ENCODE assay signal across 20 cellular contexts in genomic region chr3:12601072-12601471, GRCh38. TPM values are rescaled to one million over a fixed set of nuclear protein-coding genes. Genes with fewer than 3 reads are reported as not detected.
DNase-seq lines count a peak whose midpoint lies in the region; ATAC-seq and TF ChIP-seq lines count a peak whose summit lies in the region.
"Had no signal": no experiment of that assay in that cellular context is flagged by ENCODE, and none has a peak within 500 bp of the region (broad histone marks: within the 10 kb centered on the region; RNA-seq: fewer than 3 reads in every experiment).

No MANE protein-coding gene starts in this region.

- ATAC-seq in IMR-90 (ENCODE audit: low read depth), result no peak
- no peak for ATAC-seq in activated naive CD4-positive, alpha-beta T cell treated with anti-CD3 and anti-CD28 coated beads, Interleukin-2, amount 50 U/mL, for 72 hours
- ATAC-seq: gastroesophageal sphincter had no signal

- POLR2A ChIA-PET in IMR-90 (lab: Charles Lee; ENCODE audit: unreplicated experiment), result no interaction called here

- H4K20me1 ChIP-seq in IMR-90 (ENCODE audit: insufficient read depth, low read length) (peaks cover 10% of the 10 kb centered on the region; the same call in 1 of the 2 replicates), osteoblast (ENCODE audit: insufficient read depth, low read length) (peaks cover 3% of the 10 kb centered on the region)

- 0 out of 2 replicates have a peak, but pooled peaks have one; percentile 4 for TF ChIP-seq CTCF in IMR-90 (conservative IDR thresholded peaks at IDR 0.05; ENCODE audit: low read depth, low read length)
- TF ChIP-seq CTCF in choroid plexus epithelial cell (conservative IDR thresholded peaks at IDR 0.05; ENCODE audit: low read depth, low read length), result peak; percentile 38
- peak; percentile 33 for TF ChIP-seq CTCF in osteoblast (IDR thresholded peaks at IDR 0.05; ENCODE audit: extremely low read depth, low read depth, low read length)

- peaks cover 19 to 52% of the 10 kb centered on the region in 2 experiments; a peak in 3 of 4 replicates for H3K79me1 ChIP-seq in IMR-90 (ENCODE audit: low read depth in 1 of 2, low read length in 2 of 2)

- peak; percentile 16 for DNase-seq in ELR (ENCODE audit: low read depth)
- DNase-seq in IMR-90, result no peak
- DNase-seq in choroid plexus epithelial cell (ENCODE audit: low read depth), result peak; percentile 39
- DNase-seq in osteoblast (ENCODE audit: insufficient read length, low spot score, missing footprints), result no peak
- no peak for DNase-seq in NCI-H524 treated with DMSO at 0.1 percent for 48 hours (lab: John Stamatoyannopoulos, UW)
- DNase-seq in activated CD4-positive, alpha-beta T cell treated with anti-CD3 and anti-CD28 coated beads, Interleukin-2, amount 50 U/mL, for 4 hours, result no peak
- DNase-seq in activated naive CD4-positive, alpha-beta T cell treated with anti-CD3 and anti-CD28 coated beads, Interleukin-2, amount 50 U/mL, for 72 hours (ENCODE audit: low spot score in 2 of 2), result no peak
- no peak for DNase-seq in erythroblast (lab: John Stamatoyannopoulos, UW)
- DNase-seq: activated CD4-positive, alpha-beta T cell treated with anti-CD3 and anti-CD28 coated beads, Interleukin-2, amount 10 ng/mL, durations not matched to agents 7 days and 5 days; activated T-cell treated with anti-CD3 and anti-CD28 coated beads, Interleukin-2, amount 50 U/mL, for 48 hours; amniotic stem cell; dermis blood vessel endothelial cell; DMS53; NCI-H1417 treated with DMSO at 0.1 percent for 48 hours; stimulated activated CD4-positive, alpha-beta T cell treated with anti-CD3 and anti-CD28 coated beads, Interleukin-2, amount 100 ng/mL, for 24 hours; transverse colon had no signal

- peaks cover 0 to 7% of the 10 kb centered on the region in 2 donors for H3K36me3 Mint-ChIP-seq in activated naive CD4-positive, alpha-beta T cell treated with anti-CD3 and anti-CD28 coated beads, Interleukin-2, amount 50 U/mL, for 72 hours

- CTCF ChIA-PET in IMR-90 (lab: Yijun Ruan, JAX), result no interaction called here

- H2AFZ ChIP-seq in IMR-90 (replicated peaks; ENCODE audit: low read length, poor library complexity), result no peak overlapping the region
- no peak overlapping the region for H2AFZ ChIP-seq in osteoblast (ENCODE audit: low read length)

- H4K91ac ChIP-seq in IMR-90 (ENCODE audit: insufficient read depth, low read depth, low read length), result no peak overlapping the region

- no peak overlapping the region for H3K4ac ChIP-seq in IMR-90 (ENCODE audit: low read depth, low read length)

- H3K4me3 ChIP-seq in IMR-90 (ENCODE audit: insufficient read depth, low read depth, low read length) (no peak overlapping the region), choroid plexus epithelial cell (ENCODE audit: low read depth, low read length) (no peak overlapping the region), osteoblast (ENCODE audit: insufficient read depth, low read length) (no peak overlapping the region)
- H3K4me3 ChIP-seq: BLaER1, gastroesophageal sphincter, transverse colon had no signal

- no peaks in the 10 kb centered on the region for H3K4me1 ChIP-seq in IMR-90 (ENCODE audit: control insufficient read depth, insufficient read depth, low read length)
- H3K4me1 ChIP-seq in osteoblast (ENCODE audit: insufficient read depth, low read length), result peaks cover 3% of the 10 kb centered on the region
- H3K4me1 ChIP-seq: BLaER1, transverse colon had no signal

- intact Hi-C loops in IMR-90 (cut with micrococcal nuclease), result loop anchor here (5.0 kb wide), 1 partner anchor 61 kb away; the partner anchor contains the start of gene RAF1

- no peaks in the 10 kb centered on the region for H3K27me3 ChIP-seq in IMR-90 (ENCODE audit: control insufficient read depth, insufficient read depth, low read length)
- H3K27me3 ChIP-seq in osteoblast (ENCODE audit: insufficient read depth, low read length), result no peaks in the 10 kb centered on the region
- H3K27me3 ChIP-seq: BLaER1, gastroesophageal sphincter, transverse colon had no signal

- TF ChIP-seq RAD21 in IMR-90 (IDR thresholded peaks at IDR 0.05; ENCODE audit: low read length), result peak; percentile 6; the same call in 1 of the 2 replicates

- H2BK15ac ChIP-seq in IMR-90 (ENCODE audit: low read depth, low read length), result no peak overlapping the region

- no peak overlapping the region for H4K5ac ChIP-seq in IMR-90 (ENCODE audit: low read depth, low read length)

- TF ChIP-seq POLR2A in IMR-90 (IDR thresholded peaks at IDR 0.05; ENCODE audit: low read depth, low read length) (no peak), erythroblast (IDR thresholded peaks at IDR 0.05; ENCODE audit: low read length) (no peak)

- H3K23ac ChIP-seq in IMR-90 (ENCODE audit: low read depth, low read length), result no peak overlapping the region

- dilution Hi-C loops in IMR-90 (cut with HindIII; ENCODE audit: low sequenced_read_pairs, unreplicated experiment), result no loop called here

- in situ Hi-C loops in IMR-90 (cut with MboI; ENCODE audit: low sequenced_read_pairs), result no loop called here

- no peak overlapping the region for H2BK20ac ChIP-seq in IMR-90 (ENCODE audit: low read depth, low read length)

- H3K4me2 ChIP-seq in IMR-90 (ENCODE audit: low read depth, low read length), result no peak overlapping the region
- no peak overlapping the region for H3K4me2 ChIP-seq in osteoblast (ENCODE audit: insufficient read depth, low read length)
- H3K4me2 ChIP-seq: BLaER1 had no signal

- no TSS peak for BruUV-seq in IMR-90 (replicated peaks; lab: Mats Ljungman, UMichigan)

- no peak overlapping the region for H2AK5ac ChIP-seq in IMR-90 (ENCODE audit: low read depth, low read length)

- H3K27ac ChIP-seq in IMR-90 (ENCODE audit: insufficient read depth, low read length) (no peak overlapping the region), osteoblast (ENCODE audit: low read depth, low read length) (no peak overlapping the region)
- H3K27ac ChIP-seq: BLaER1, transverse colon had no signal

- H3K36me3 ChIP-seq in IMR-90 (ENCODE audit: control insufficient read depth, insufficient read depth, low read length) (peaks cover 26% of the 10 kb centered on the region), osteoblast (ENCODE audit: insufficient read depth, low read length) (peaks cover 69% of the 10 kb centered on the region)

- no peak overlapping the region for H2BK120ac ChIP-seq in IMR-90 (ENCODE audit: low read depth, low read length)

- H3K27ac Mint-ChIP-seq in activated naive CD4-positive, alpha-beta T cell treated with anti-CD3 and anti-CD28 coated beads, Interleukin-2, amount 50 U/mL, for 72 hours, result no peak overlapping the region
- H3K27ac Mint-ChIP-seq: activated CD4-positive, alpha-beta T cell treated with anti-CD3 and anti-CD28 coated beads, Interleukin-2, amount 10 ng/mL, durations not matched to agents 7 days and 5 days; IgD-negative memory B cell had no signal

- no peak overlapping the region for H2BK5ac ChIP-seq in IMR-90 (ENCODE audit: low read depth, low read length, poor library complexity, severe bottlenecking)

- H3K14ac ChIP-seq in IMR-90 (replicated peaks; ENCODE audit: low read depth, low read length), result no peak overlapping the region

- H3K9me3 ChIP-seq in IMR-90 (ENCODE audit: control insufficient read depth, insufficient read depth, low read length) (no peaks in the 10 kb centered on the region), osteoblast (ENCODE audit: low read depth, low read length) (no peaks in the 10 kb centered on the region)
- H3K9me3 ChIP-seq: BLaER1, gastroesophageal sphincter, transverse colon had no signal

- no CpG with 5 or more reads among the region's 1 CpG for WGBS in IMR-90 (ENCODE audit: extremely low coverage in 2 of 2, insufficient read length in 1 of 2), 2 experiments

- H3K9ac ChIP-seq in IMR-90 (ENCODE audit: low read depth, low read length), result no peak overlapping the region
- H3K9ac ChIP-seq: BLaER1 had no signal

- H3K9me3 Mint-ChIP-seq in activated naive CD4-positive, alpha-beta T cell treated with anti-CD3 and anti-CD28 coated beads, Interleukin-2, amount 50 U/mL, for 72 hours, result no peaks in the 10 kb centered on the region
- H3K9me3 Mint-ChIP-seq: activated CD4-positive, alpha-beta T cell treated with anti-CD3 and anti-CD28 coated beads, Interleukin-2, amount 10 ng/mL, durations not matched to agents 7 days and 5 days; IgD-negative memory B cell had no signal

- no peak overlapping the region for H3K56ac ChIP-seq in IMR-90 (ENCODE audit: extremely low read depth, insufficient read depth, low read length)

- no peak overlapping the region for H3K18ac ChIP-seq in IMR-90 (ENCODE audit: low read depth, low read length)

- peaks cover 11% of the 10 kb centered on the region for H3K79me2 ChIP-seq in osteoblast (ENCODE audit: insufficient read depth, low read length)

- peaks cover 5% of the 10 kb centered on the region for H3K9me1 ChIP-seq in IMR-90 (ENCODE audit: insufficient read depth, low read length)

- H4K8ac ChIP-seq in IMR-90 (ENCODE audit: low read depth in 2 of 2, low read length in 2 of 2), result no peak overlapping the region

- no peak overlapping the region for H2AK9ac ChIP-seq in IMR-90 (replicated peaks; ENCODE audit: low read depth, low read length, poor library complexity)

TF ChIP-seq in IMR-90, 13 proteins besides CTCF, POLR2A, EP300 and RAD21:
- TF ChIP-seq FOS (IDR thresholded peaks at IDR 0.05; ENCODE audit: low read depth, low read length), result no peak
TF ChIP-seq in IMR-90: peak in this region for 0.

RNA-seq across cellular contexts. Expression of gene MKRN2, which starts 44.2 kb away (rescaled TPM):
- total RNA-seq in IMR-90 (2012; rRNA removed) (65.6 and 65.8 TPM in 2 replicates), osteoblast (36.8 and 40.9 TPM in 2 replicates)
- 43.5 and 44.4 TPM in 2 replicates for polyA plus RNA-seq in IMR-90 (2012; rRNA removed)
- 35.3 and 42.3 TPM in 2 replicates for polyA plus RNA-seq in IMR-90 (2012; cell fraction: cytosol; rRNA removed)
- 21.5 and 30.4 TPM in 2 replicates for polyA plus RNA-seq in IMR-90 (2012; cell fraction: nucleus; rRNA removed; ENCODE audit: low replicate concordance)
- total RNA-seq in activated naive CD4-positive, alpha-beta T cell treated with anti-CD3 and anti-CD28 coated beads, Interleukin-2, amount 50 U/mL, for 72 hours, result 10 to 100 TPM; 20.2 to 30.3 TPM

RNA-seq across cellular contexts. Expression of gene MKRN2OS, which starts 55.8 kb away (rescaled TPM):
- total RNA-seq in IMR-90 (2012; rRNA removed), result not detected in 2 replicates
- not detected in 2 replicates for polyA plus RNA-seq in IMR-90 (2012; rRNA removed)
- not detected in 2 replicates for polyA plus RNA-seq in IMR-90 (2012; cell fraction: cytosol; rRNA removed)
- not detected in 2 replicates for polyA plus RNA-seq in IMR-90 (2012; cell fraction: nucleus; rRNA removed; ENCODE audit: low replicate concordance)
- total RNA-seq in osteoblast, result not detected in 2 replicates
- total RNA-seq in activated naive CD4-positive, alpha-beta T cell treated with anti-CD3 and anti-CD28 coated beads, Interleukin-2, amount 50 U/mL, for 72 hours, result not detected
- total RNA-seq: activated CD4-positive, alpha-beta T cell treated with anti-CD3 and anti-CD28 coated beads, Interleukin-2, amount 10 ng/mL, durations not matched to agents 7 days and 5 days; dermis blood vessel endothelial cell; T-helper 2 cell treated with Interferon-gamma antibody and Interleukin-4, amounts not matched to agents 100 ng/mL and 5 ng/mL, for 36 hours had no signal
- polyA plus RNA-seq: IgD-negative memory B cell had no signal

Comparison
In these comparisons a context has a peak if more than half of its experiments do, and no peak if none do; other contexts are left out.
1. DNase-seq: peak in ELR (single experiment) and choroid plexus epithelial cell (single experiment); none in IMR-90 (single experiment), osteoblast (single experiment), NCI-H524 treated with DMSO at 0.1 percent for 48 hours (single experiment), activated CD4-positive, alpha-beta T cell treated with anti-CD3 and anti-CD28 coated beads, Interleukin-2, amount 50 U/mL, for 4 hours (0 of 2), activated naive CD4-positive, alpha-beta T cell treated with anti-CD3 and anti-CD28 coated beads, Interleukin-2, amount 50 U/mL, for 72 hours (0 of 2) and erythroblast (0 of 2).
2. Peak in every context shown above with its lines, with median percentiles within 50 percentile points of each other: CTCF ChIP-seq.